24 cellular contexts compared by ENCODE assay signal in genomic region chr9:86822414-86822813, GRCh38.
"Had no signal": no experiment of that assay in that cellular context is flagged by ENCODE, and none has a peak within 500 bp of the region (broad histone marks: within the 10 kb centered on the region; RNA-seq: fewer than 3 reads in every experiment).

No MANE protein-coding gene starts in this region.

- H3K27ac ChIP-seq: coronary artery, foreskin keratinocyte, left lung, right lobe of liver, testis, transverse colon had no signal

- H3K9me3 ChIP-seq: right lobe of liver, testis, transverse colon had no signal

- H3K4me1 ChIP-seq: foreskin keratinocyte, left lung, right lobe of liver, transverse colon had no signal

- DNase-seq: activated CD4-positive, alpha-beta memory T cell treated with anti-CD3 and anti-CD28 coated beads for 36 hours; activated CD4-positive, alpha-beta T cell treated with anti-CD3 and anti-CD28 coated beads, Interleukin-2, amount 10 ng/mL, durations not matched to agents 24 days and 14 days; activated CD4-positive, CD25-positive, alpha-beta regulatory T cell treated with anti-CD3 and anti-CD28 coated beads, Interleukin-2, amount 50 U/mL, for 72 hours; activated CD8-positive, alpha-beta memory T cell treated with anti-CD3 and anti-CD28 coated beads, Interleukin-2, amount 50 U/mL, for 4 hours; activated gamma-delta T cell; activated naive CD8-positive, alpha-beta T cell treated with anti-CD3 and anti-CD28 coated beads, Interleukin-2, amount 50 U/mL, for 24 hours; activated T-cell treated with anti-CD3 and anti-CD28 coated beads, Interleukin-2, amount 50 U/mL, for 1 hour; anterior cingulate cortex; effector memory CD8-positive, alpha-beta T cell; erythroblast; foreskin keratinocyte; kidney glomerular epithelial cell; left lung; naive B cell; occipital lobe; right lobe of liver; stimulated activated CD4-positive, alpha-beta T cell treated with anti-CD3 and anti-CD28 coated beads, Interleukin-2, amount 100 ng/mL, for 24 hours; stimulated activated naive CD4-positive, alpha-beta T cell; T-helper 2 cell; testis; transverse colon had no signal

- H3K4me2 ChIP-seq: smooth muscle cell had no signal

- H3K36me3 ChIP-seq: left lung, right lobe of liver, transverse colon had no signal

- H3K27me3 ChIP-seq: right lobe of liver, testis, transverse colon had no signal

- H3K4me3 ChIP-seq: coronary artery, left lung, lung, right lobe of liver, smooth muscle cell, testis, transverse colon had no signal
